1 cellular context compared by ENCODE assay signal in the genomic region with DNA sequence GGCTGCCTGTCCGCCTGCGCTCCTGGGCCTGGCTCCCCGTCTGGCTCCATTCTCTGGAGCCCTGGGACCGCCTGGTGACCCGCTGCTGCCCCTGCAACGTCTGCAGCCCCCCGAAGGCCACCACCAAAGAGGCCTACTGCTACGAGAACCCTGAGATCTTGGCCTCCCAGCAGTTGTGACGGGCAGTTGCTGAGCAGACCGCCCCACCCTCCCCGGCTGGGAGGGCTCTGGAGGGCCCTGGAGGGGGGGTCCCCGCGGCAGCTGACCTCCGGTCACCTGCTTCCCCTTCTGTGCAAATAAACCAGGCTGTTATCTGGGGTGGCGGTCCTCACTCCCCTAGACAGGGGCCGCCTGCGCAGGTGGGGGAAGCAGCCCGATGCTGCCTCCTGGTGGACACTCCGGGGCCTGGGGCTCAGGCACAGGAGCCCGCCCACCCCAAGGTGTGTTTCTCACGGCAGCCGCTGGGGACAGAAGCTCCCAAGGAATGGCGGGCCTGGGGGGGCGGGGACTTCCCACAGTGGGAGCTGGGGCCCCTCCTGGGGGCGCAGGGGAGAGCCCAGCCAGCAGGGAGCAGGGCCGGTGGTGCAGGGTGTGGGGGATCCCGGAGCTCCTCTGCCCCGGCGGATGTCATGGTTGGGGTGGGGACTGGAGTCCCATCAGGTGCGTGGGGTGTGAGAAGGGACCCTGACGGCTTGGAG.
TF ChIP-seq lines count a peak whose summit lies in the region.

No MANE protein-coding gene starts in this region.

TF ChIP-seq in HepG2, 621 proteins besides CTCF, POLR2A, EP300 and RAD21 (continued from another document and continues in another):
- TF ChIP-seq THAP9 (CRISPR knock-in tag; IDR thresholded peaks at IDR 0.05; ENCODE audit: borderline replicate concordance) = peak; percentile 60
- TF ChIP-seq ZNF660 (CRISPR knock-in tag; IDR thresholded peaks at IDR 0.05; ENCODE audit: borderline replicate concordance, low read depth) = no peak
- no peak; the same call in 1 of the 2 replicates for TF ChIP-seq ATF7-NPFF (CRISPR knock-in tag; IDR thresholded peaks at IDR 0.05; ENCODE audit: low read depth)
- peak; percentile 44 for TF ChIP-seq NFYC (CRISPR knock-in tag; IDR thresholded peaks at IDR 0.05)
- peak; percentile 89; the same call in 1 of the 2 replicates for TF ChIP-seq ZNF430 (CRISPR knock-in tag; IDR thresholded peaks at IDR 0.05)
- TF ChIP-seq GPN1 (CRISPR knock-in tag; IDR thresholded peaks at IDR 0.05; ENCODE audit: borderline replicate concordance) = no peak
- no peak for TF ChIP-seq CREBL2 (CRISPR knock-in tag; IDR thresholded peaks at IDR 0.05; ENCODE audit: borderline replicate concordance)
- TF ChIP-seq, protein P1, sequence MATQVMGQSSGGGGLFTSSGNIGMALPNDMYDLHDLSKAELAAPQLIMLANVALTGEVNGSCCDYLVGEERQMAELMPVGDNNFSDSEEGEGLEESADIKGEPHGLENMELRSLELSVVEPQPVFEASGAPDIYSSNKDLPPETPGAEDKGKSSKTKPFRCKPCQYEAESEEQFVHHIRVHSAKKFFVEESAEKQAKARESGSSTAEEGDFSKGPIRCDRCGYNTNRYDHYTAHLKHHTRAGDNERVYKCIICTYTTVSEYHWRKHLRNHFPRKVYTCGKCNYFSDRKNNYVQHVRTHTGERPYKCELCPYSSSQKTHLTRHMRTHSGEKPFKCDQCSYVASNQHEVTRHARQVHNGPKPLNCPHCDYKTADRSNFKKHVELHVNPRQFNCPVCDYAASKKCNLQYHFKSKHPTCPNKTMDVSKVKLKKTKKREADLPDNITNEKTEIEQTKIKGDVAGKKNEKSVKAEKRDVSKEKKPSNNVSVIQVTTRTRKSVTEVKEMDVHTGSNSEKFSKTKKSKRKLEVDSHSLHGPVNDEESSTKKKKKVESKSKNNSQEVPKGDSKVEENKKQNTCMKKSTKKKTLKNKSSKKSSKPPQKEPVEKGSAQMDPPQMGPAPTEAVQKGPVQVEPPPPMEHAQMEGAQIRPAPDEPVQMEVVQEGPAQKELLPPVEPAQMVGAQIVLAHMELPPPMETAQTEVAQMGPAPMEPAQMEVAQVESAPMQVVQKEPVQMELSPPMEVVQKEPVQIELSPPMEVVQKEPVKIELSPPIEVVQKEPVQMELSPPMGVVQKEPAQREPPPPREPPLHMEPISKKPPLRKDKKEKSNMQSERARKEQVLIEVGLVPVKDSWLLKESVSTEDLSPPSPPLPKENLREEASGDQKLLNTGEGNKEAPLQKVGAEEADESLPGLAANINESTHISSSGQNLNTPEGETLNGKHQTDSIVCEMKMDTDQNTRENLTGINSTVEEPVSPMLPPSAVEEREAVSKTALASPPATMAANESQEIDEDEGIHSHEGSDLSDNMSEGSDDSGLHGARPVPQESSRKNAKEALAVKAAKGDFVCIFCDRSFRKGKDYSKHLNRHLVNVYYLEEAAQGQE (IDR thresholded peaks at IDR 0.05; ENCODE audit: borderline replicate concordance in 1 of 2, low read depth in 1 of 2, low read length in 2 of 2) = peak in 1 of 2 experiments; percentile 40; a peak in 1 of 4 replicates
- TF ChIP-seq ZNF337 (CRISPR knock-in tag; IDR thresholded peaks at IDR 0.05; ENCODE audit: borderline replicate concordance, low read depth) = no peak
- TF ChIP-seq, protein P2, sequence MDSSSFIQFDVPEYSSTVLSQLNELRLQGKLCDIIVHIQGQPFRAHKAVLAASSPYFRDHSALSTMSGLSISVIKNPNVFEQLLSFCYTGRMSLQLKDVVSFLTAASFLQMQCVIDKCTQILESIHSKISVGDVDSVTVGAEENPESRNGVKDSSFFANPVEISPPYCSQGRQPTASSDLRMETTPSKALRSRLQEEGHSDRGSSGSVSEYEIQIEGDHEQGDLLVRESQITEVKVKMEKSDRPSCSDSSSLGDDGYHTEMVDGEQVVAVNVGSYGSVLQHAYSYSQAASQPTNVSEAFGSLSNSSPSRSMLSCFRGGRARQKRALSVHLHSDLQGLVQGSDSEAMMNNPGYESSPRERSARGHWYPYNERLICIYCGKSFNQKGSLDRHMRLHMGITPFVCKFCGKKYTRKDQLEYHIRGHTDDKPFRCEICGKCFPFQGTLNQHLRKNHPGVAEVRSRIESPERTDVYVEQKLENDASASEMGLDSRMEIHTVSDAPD (CRISPR knock-in tag; IDR thresholded peaks at IDR 0.05) = no peak
- TF ChIP-seq THRA (CRISPR knock-in tag; IDR thresholded peaks at IDR 0.05; ENCODE audit: borderline replicate concordance) = peak; percentile 69; the same call in 1 of the 2 replicates
- no peak; the same call in 1 of the 2 replicates for TF ChIP-seq KLF12 (CRISPR knock-in tag; IDR thresholded peaks at IDR 0.05; ENCODE audit: borderline replicate concordance)
- TF ChIP-seq, protein P3, sequence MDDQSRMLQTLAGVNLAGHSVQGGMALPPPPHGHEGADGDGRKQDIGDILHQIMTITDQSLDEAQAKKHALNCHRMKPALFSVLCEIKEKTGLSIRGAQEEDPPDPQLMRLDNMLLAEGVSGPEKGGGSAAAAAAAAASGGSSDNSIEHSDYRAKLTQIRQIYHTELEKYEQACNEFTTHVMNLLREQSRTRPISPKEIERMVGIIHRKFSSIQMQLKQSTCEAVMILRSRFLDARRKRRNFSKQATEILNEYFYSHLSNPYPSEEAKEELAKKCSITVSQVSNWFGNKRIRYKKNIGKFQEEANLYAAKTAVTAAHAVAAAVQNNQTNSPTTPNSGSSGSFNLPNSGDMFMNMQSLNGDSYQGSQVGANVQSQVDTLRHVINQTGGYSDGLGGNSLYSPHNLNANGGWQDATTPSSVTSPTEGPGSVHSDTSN (CRISPR knock-in tag; IDR thresholded peaks at IDR 0.05; ENCODE audit: borderline replicate concordance) = no peak
- TF ChIP-seq HOXA5 (CRISPR knock-in tag; IDR thresholded peaks at IDR 0.05) = peak; percentile 77; the same call in 1 of the 2 replicates
- TF ChIP-seq ZUFSP (CRISPR knock-in tag; IDR thresholded peaks at IDR 0.05; ENCODE audit: borderline replicate concordance) = no peak
- peak; percentile 70; the same call in 1 of the 2 replicates for TF ChIP-seq ZNF205 (CRISPR knock-in tag; IDR thresholded peaks at IDR 0.05)
- no peak for TF ChIP-seq ZSCAN30 (CRISPR knock-in tag; IDR thresholded peaks at IDR 0.05)
- no peak for TF ChIP-seq ZNF562 (CRISPR knock-in tag; IDR thresholded peaks at IDR 0.05; ENCODE audit: borderline replicate concordance)
- 0 out of 2 replicates have a peak, but pooled peaks have one; percentile 77 for TF ChIP-seq FIP1L1 (IDR thresholded peaks at IDR 0.05; ENCODE audit: borderline replicate concordance, insufficient read depth, low read depth, low read length)
- TF ChIP-seq ZNF432 (CRISPR knock-in tag; IDR thresholded peaks at IDR 0.05; ENCODE audit: borderline replicate concordance) = no peak
- TF ChIP-seq, protein P4, sequence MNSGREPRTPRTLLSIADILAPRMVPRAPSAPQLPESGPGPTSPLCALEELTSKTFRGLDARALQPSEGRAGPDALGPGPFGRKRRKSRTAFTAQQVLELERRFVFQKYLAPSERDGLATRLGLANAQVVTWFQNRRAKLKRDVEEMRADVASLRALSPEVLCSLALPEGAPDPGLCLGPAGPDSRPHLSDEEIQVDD (CRISPR knock-in tag; IDR thresholded peaks at IDR 0.05; ENCODE audit: borderline replicate concordance) = no peak
- 0 out of 2 replicates have a peak, but pooled peaks have one; percentile 19 for TF ChIP-seq ZNF232 (CRISPR knock-in tag; IDR thresholded peaks at IDR 0.05; ENCODE audit: borderline replicate concordance)
- no peak for TF ChIP-seq TOE1 (CRISPR knock-in tag; IDR thresholded peaks at IDR 0.05)
- peak; percentile 55 for TF ChIP-seq CCAR2 (optimal IDR thresholded peaks at IDR 0.05; ENCODE audit: low read depth, low read length)
- TF ChIP-seq POGZ (CRISPR knock-in tag; IDR thresholded peaks at IDR 0.05) = no peak
- 0 out of 2 replicates have a peak, but pooled peaks have one; percentile 69 for TF ChIP-seq ZNF691 (CRISPR knock-in tag; IDR thresholded peaks at IDR 0.05; ENCODE audit: borderline replicate concordance, low read depth)
- no peak; the same call in none of the 2 replicates for TF ChIP-seq REPIN1 (CRISPR knock-in tag; IDR thresholded peaks at IDR 0.05; ENCODE audit: borderline replicate concordance, low read depth)
- 0 out of 2 replicates have a peak, but pooled peaks have one; percentile 21 for TF ChIP-seq ZNF558 (CRISPR knock-in tag; IDR thresholded peaks at IDR 0.05; ENCODE audit: borderline replicate concordance)
- no peak for TF ChIP-seq NFRKB (IDR thresholded peaks at IDR 0.05)
- TF ChIP-seq HOXA3 (CRISPR knock-in tag; IDR thresholded peaks at IDR 0.05) = peak; percentile 88
- TF ChIP-seq ZMAT3 (CRISPR knock-in tag; conservative IDR thresholded peaks at IDR 0.05) = no peak; the same call in 1 of the 2 replicates
- TF ChIP-seq, protein P5, sequence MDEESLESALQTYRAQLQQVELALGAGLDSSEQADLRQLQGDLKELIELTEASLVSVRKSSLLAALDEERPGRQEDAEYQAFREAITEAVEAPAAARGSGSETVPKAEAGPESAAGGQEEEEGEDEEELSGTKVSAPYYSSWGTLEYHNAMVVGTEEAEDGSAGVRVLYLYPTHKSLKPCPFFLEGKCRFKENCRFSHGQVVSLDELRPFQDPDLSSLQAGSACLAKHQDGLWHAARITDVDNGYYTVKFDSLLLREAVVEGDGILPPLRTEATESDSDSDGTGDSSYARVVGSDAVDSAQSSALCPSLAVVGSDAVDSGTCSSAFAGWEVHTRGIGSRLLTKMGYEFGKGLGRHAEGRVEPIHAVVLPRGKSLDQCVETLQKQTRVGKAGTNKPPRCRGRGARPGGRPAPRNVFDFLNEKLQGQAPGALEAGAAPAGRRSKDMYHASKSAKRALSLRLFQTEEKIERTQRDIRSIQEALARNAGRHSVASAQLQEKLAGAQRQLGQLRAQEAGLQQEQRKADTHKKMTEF (CRISPR knock-in tag; IDR thresholded peaks at IDR 0.05) = peak; percentile 80; the same call in 1 of the 2 replicates
- TF ChIP-seq NR2C2 (CRISPR knock-in tag; IDR thresholded peaks at IDR 0.05; ENCODE audit: borderline replicate concordance) = peak; percentile 41
- TF ChIP-seq CREB3 (CRISPR knock-in tag; IDR thresholded peaks at IDR 0.05) = peak; percentile 29; the same call in 1 of the 2 replicates
- no peak; the same call in 1 of the 2 replicates for TF ChIP-seq CAMTA2 (CRISPR knock-in tag; IDR thresholded peaks at IDR 0.05; ENCODE audit: borderline replicate concordance)
- no peak for TF ChIP-seq HMGA1 (CRISPR knock-in tag; conservative IDR thresholded peaks at IDR 0.05)
- no peak for TF ChIP-seq ZBTB3 (CRISPR knock-in tag; IDR thresholded peaks at IDR 0.05; ENCODE audit: borderline replicate concordance, low read depth)
- TF ChIP-seq MTA1 (CRISPR knock-in tag; IDR thresholded peaks at IDR 0.05; ENCODE audit: borderline replicate concordance) = no peak; the same call in 1 of the 2 replicates
- no peak for TF ChIP-seq GABPA (IDR thresholded peaks at IDR 0.05; ENCODE audit: low read depth, low read length)
- TF ChIP-seq GABPA (CRISPR knock-in tag; IDR thresholded peaks at IDR 0.05; ENCODE audit: low read depth) = no peak
- no peak for TF ChIP-seq CHD2 (IDR thresholded peaks at IDR 0.05; ENCODE audit: low read depth, low read length)
- no peak for TF ChIP-seq CHD4 (IDR thresholded peaks at IDR 0.05; ENCODE audit: borderline replicate concordance, low read length)
